Comparison of ENCODE assay signal across 8 cellular contexts in genomic region chr17:45461524-45462327, GRCh38. TPM values are rescaled to one million over a fixed set of nuclear protein-coding genes. Genes with fewer than 3 reads are reported as not detected.
DNase-seq lines count a peak whose midpoint lies in the region; ATAC-seq and TF ChIP-seq lines count a peak whose summit lies in the region.
"Not testable (repeated sequence)": the region's sequence is repeated elsewhere in the genome, so short reads cannot be mapped to it uniquely, and the experiment has no call there.

No MANE protein-coding gene starts in this region.

- not testable (repeated sequence) for H3K4me1 Mint-ChIP-seq in activated naive CD8-positive, alpha-beta T cell treated with anti-CD3 and anti-CD28 coated beads for 36 hours

- H3K9me3 ChIP-seq in MG63; RWPE2 (ENCODE audit: severe bottlenecking); right cardiac atrium (ENCODE audit: control insufficient read depth, low read length): not testable (repeated sequence)

- TF ChIP-seq CTCF in RWPE2 (IDR thresholded peaks at IDR 0.05; ENCODE audit: poor library complexity, severe bottlenecking) = not testable (repeated sequence)

- peak overlapping the region; percentile 78 for H3K27ac Mint-ChIP-seq in activated naive CD8-positive, alpha-beta T cell treated with anti-CD3 and anti-CD28 coated beads for 36 hours

- H3K36me3 Mint-ChIP-seq in activated naive CD8-positive, alpha-beta T cell treated with anti-CD3 and anti-CD28 coated beads for 36 hours = not testable (repeated sequence)

- intact Hi-C loops in right cardiac atrium (cut with DNase I) = not testable (repeated sequence)

- 64% methylated on average over 7 of the region's 8 CpGs for WGBS in right cardiac atrium

- H3K9me3 Mint-ChIP-seq in activated naive CD8-positive, alpha-beta T cell treated with anti-CD3 and anti-CD28 coated beads for 36 hours = not testable (repeated sequence)

- ATAC-seq in GM19043 (IDR thresholded peaks at IDR 0.05; ENCODE audit: low read depth, unreplicated experiment) (peak; percentile 85), HG02885 (IDR thresholded peaks at IDR 0.05; ENCODE audit: poor library complexity, unreplicated experiment) (peak; percentile 75), RWPE2 (ENCODE audit: low read depth) (peak; percentile 54), right cardiac atrium (peak; percentile 79 to 96)

- H3K4me1 ChIP-seq in RWPE2 (ENCODE audit: insufficient read depth, poor library complexity, severe bottlenecking) = peaks cover 15% of the 10 kb centered on the region
- not testable (repeated sequence) for H3K4me1 ChIP-seq in right cardiac atrium (ENCODE audit: control insufficient read depth, insufficient read depth, low read length)

- H3K27me3 Mint-ChIP-seq in activated naive CD8-positive, alpha-beta T cell treated with anti-CD3 and anti-CD28 coated beads for 36 hours = not testable (repeated sequence)

- H3K4me3 Mint-ChIP-seq in activated naive CD8-positive, alpha-beta T cell treated with anti-CD3 and anti-CD28 coated beads for 36 hours = not testable (repeated sequence)

- not testable (repeated sequence) for H3K4me3 ChIP-seq in MG63; RWPE2 (ENCODE audit: severe bottlenecking); right cardiac atrium (ENCODE audit: low read length)

- H3K27ac ChIP-seq in RWPE2 (ENCODE audit: poor library complexity, severe bottlenecking) = peak overlapping the region; percentile 25
- not testable (repeated sequence) for H3K27ac ChIP-seq in right cardiac atrium (ENCODE audit: low read length)

- H3K27me3 ChIP-seq in MG63; RWPE2 (ENCODE audit: insufficient read depth, poor library complexity, severe bottlenecking); right cardiac atrium (ENCODE audit: control insufficient read depth, insufficient read depth): not testable (repeated sequence)

- DNase-seq in CD1c-positive myeloid dendritic cell (ENCODE audit: extremely low spot score) (peak; percentile 59), MG63 (peak; percentile 39), right cardiac atrium (peak in 2 of 3 donors; percentile 33 to 57)
- DNase-seq in RWPE2 (ENCODE audit: low spot score) = not testable (repeated sequence)
- DNase-seq in activated naive CD8-positive, alpha-beta T cell treated with anti-CD3 and anti-CD28 coated beads for 36 hours = peak; percentile 43
- DNase-seq in stimulated activated CD4-positive, alpha-beta T cell treated with anti-CD3 and anti-CD28 coated beads, Interleukin-1b, Interleukin-23, amount 100 ng/mL, for 48 hours = peak; percentile 59

- H3K36me3 ChIP-seq in MG63; RWPE2 (ENCODE audit: low read depth): not testable (repeated sequence)

RNA-seq across cellular contexts. Expression of gene PLEKHM1, which starts 28.8 kb away (rescaled TPM):
- total RNA-seq in MG63 (2014; rRNA removed; shearing (Covaris generic); ENCODE audit: low replicate concordance) = 3.1 and 14.7 TPM in 2 replicates
- 10 to 100 TPM; 19.5 to 20.1 TPM for total RNA-seq in activated naive CD8-positive, alpha-beta T cell treated with anti-CD3 and anti-CD28 coated beads for 36 hours
- 10 to 100 TPM; 26.3 to 31.0 (median 29.4) TPM for total RNA-seq in right cardiac atrium
- 11.9 TPM for polyA plus RNA-seq in right cardiac atrium

RNA-seq across cellular contexts. Expression of gene ARHGAP27, which starts 29.1 kb away (rescaled TPM):
- total RNA-seq in MG63 (2014; rRNA removed; shearing (Covaris generic); ENCODE audit: low replicate concordance) = 0.07 and 1.5 TPM in 2 replicates
- total RNA-seq in activated naive CD8-positive, alpha-beta T cell treated with anti-CD3 and anti-CD28 coated beads for 36 hours = 10 to 100 TPM; 33.3 to 35.8 TPM
- 10 to 100 TPM; 25.1 to 32.0 (median 28.1) TPM for total RNA-seq in right cardiac atrium
- 26.8 TPM for polyA plus RNA-seq in right cardiac atrium

Comparison
In these comparisons a context has a peak if more than half of its experiments do, and no peak if none do; other contexts are left out.
1. RNA of gene ARHGAP27, which starts 29.1 kb away (total RNA-seq): 33.3 to 35.8 TPM in activated naive CD8-positive, alpha-beta T cell treated with anti-CD3 and anti-CD28 coated beads for 36 hours and 25.1 to 32.0 TPM in right cardiac atrium; 0.07 to 1.5 TPM in MG63; every median in the first group is over 10 times any median in the second.
2. Peak in every context shown above with its lines, with median percentiles within 50 percentile points of each other: ATAC-seq.